Comparison of ENCODE assay signal across 21 cellular contexts in the genomic region with DNA sequence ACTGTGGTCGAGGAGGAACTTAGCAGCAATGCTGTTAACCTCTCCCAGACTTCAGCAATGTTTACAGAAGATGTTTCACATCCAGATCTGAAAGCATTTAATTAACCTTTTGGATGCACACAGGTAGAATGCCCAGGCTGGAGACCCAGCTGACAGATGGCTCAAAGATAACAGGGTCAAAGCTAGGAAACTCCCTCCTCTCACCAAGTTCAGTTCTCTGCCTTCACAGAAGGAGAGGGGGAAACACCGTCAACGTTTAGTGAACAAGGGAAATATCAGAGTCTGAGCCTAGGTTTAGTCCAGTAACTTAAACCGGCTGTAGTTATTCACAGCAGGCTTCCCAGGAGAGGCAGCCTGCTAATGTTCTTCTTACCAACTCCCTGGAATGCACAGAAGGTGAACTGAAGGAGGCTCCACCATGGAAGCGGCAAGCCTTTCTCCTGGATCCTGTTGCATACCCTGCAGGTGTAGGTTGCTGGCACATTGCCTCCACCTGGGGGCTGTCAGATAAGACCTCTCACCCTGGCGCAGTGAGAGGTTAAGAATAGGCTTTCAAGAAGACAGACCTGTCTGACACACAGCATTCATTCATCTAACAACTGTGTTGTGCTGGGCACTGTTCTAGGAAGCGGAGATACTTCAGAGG.
"Had no signal": no experiment of that assay in that cellular context is flagged by ENCODE, and none has a peak within 500 bp of the region (broad histone marks: within the 10 kb centered on the region; RNA-seq: fewer than 3 reads in every experiment).

No MANE protein-coding gene starts in this region.

- H3K27ac ChIP-seq: brain microvascular endothelial cell, esophagus muscularis mucosa, ovary, right lobe of liver, suprapubic skin had no signal

- H3K27me3 ChIP-seq: brain microvascular endothelial cell, esophagus muscularis mucosa, ovary, right lobe of liver, suprapubic skin had no signal

- H3K27ac Mint-ChIP-seq: activated CD4-positive, alpha-beta T cell treated with anti-CD3 and anti-CD28 coated beads, Interleukin-2, amount 10 ng/mL, durations not matched to agents 7 days and 5 days; activated naive CD4-positive, alpha-beta T cell treated with anti-CD3 and anti-CD28 coated beads, Interleukin-2, amount 10 ng/mL, durations not matched to agents 7 days and 5 days; natural killer cell; stimulated activated naive CD8-positive, alpha-beta T cell treated with anti-CD3 and anti-CD28 coated beads, Interleukin-15, Interleukin-2, amounts not matched to agents 100 ng/mL and 50 ng/mL, for 24 hours; type B pancreatic cell had no signal

- H3K9me3 Mint-ChIP-seq: activated CD4-positive, alpha-beta T cell treated with anti-CD3 and anti-CD28 coated beads, Interleukin-2, amount 10 ng/mL, durations not matched to agents 7 days and 5 days; activated naive CD4-positive, alpha-beta T cell treated with anti-CD3 and anti-CD28 coated beads, Interleukin-2, amount 10 ng/mL, durations not matched to agents 7 days and 5 days; activated T-cell treated with anti-CD3 and anti-CD28 coated beads, Interleukin-2, amount 50 U/mL, for 4 hours; natural killer cell; stimulated activated naive CD8-positive, alpha-beta T cell treated with anti-CD3 and anti-CD28 coated beads, Interleukin-15, Interleukin-2, amounts not matched to agents 100 ng/mL and 50 ng/mL, for 24 hours; type B pancreatic cell had no signal

- DNase-seq: activated CD4-positive, alpha-beta T cell treated with anti-CD3 and anti-CD28 coated beads, Interleukin-2, amount 10 ng/mL, durations not matched to agents 7 days and 5 days; activated CD8-positive, alpha-beta memory T cell treated with anti-CD3 and anti-CD28 coated beads, Interleukin-2, amount 50 U/mL, for 4 hours; activated naive CD4-positive, alpha-beta T cell treated with anti-CD3 and anti-CD28 coated beads, Interleukin-2, amount 10 ng/mL, durations not matched to agents 7 days and 5 days; activated T-cell treated with anti-CD3 and anti-CD28 coated beads, Interleukin-2, amount 50 U/mL, for 4 hours; aorta; brain microvascular endothelial cell; cortex of kidney; effector CD4-positive, alpha-beta T cell; mesendoderm; natural killer cell; ovary; right lobe of liver; small intestine; stimulated activated CD4-positive, alpha-beta T cell treated with anti-CD3 and anti-CD28 coated beads, Interleukin-15, amount 100 ng/mL, for 24 hours; stimulated activated CD4-positive, alpha-beta T cell treated with anti-CD3 and anti-CD28 coated beads, Interleukin-2, amount 100 ng/mL, for 48 hours; T-helper 9 cell had no signal

- H3K4me3 ChIP-seq: esophagus muscularis mucosa, ovary, right lobe of liver, suprapubic skin had no signal

- H3K4me1 ChIP-seq: esophagus muscularis mucosa, right lobe of liver, suprapubic skin had no signal

- FAIRE-seq: small intestine had no signal

- H3K9me3 ChIP-seq: esophagus muscularis mucosa, ovary, right lobe of liver, suprapubic skin had no signal

- H3K36me3 ChIP-seq: brain microvascular endothelial cell, ovary had no signal

- H3K36me3 Mint-ChIP-seq: activated naive CD4-positive, alpha-beta T cell treated with anti-CD3 and anti-CD28 coated beads, Interleukin-2, amount 10 ng/mL, durations not matched to agents 7 days and 5 days had no signal

- H3K4me3 Mint-ChIP-seq: activated CD4-positive, alpha-beta T cell treated with anti-CD3 and anti-CD28 coated beads, Interleukin-2, amount 10 ng/mL, durations not matched to agents 7 days and 5 days; activated naive CD4-positive, alpha-beta T cell treated with anti-CD3 and anti-CD28 coated beads, Interleukin-2, amount 10 ng/mL, durations not matched to agents 7 days and 5 days; activated T-cell treated with anti-CD3 and anti-CD28 coated beads, Interleukin-2, amount 50 U/mL, for 4 hours; natural killer cell; stimulated activated naive CD8-positive, alpha-beta T cell treated with anti-CD3 and anti-CD28 coated beads, Interleukin-15, Interleukin-2, amounts not matched to agents 100 ng/mL and 50 ng/mL, for 24 hours; type B pancreatic cell had no signal

- H3K27me3 Mint-ChIP-seq: activated CD4-positive, alpha-beta T cell treated with anti-CD3 and anti-CD28 coated beads, Interleukin-2, amount 10 ng/mL, durations not matched to agents 7 days and 5 days; activated naive CD4-positive, alpha-beta T cell treated with anti-CD3 and anti-CD28 coated beads, Interleukin-2, amount 10 ng/mL, durations not matched to agents 7 days and 5 days; stimulated activated naive CD8-positive, alpha-beta T cell treated with anti-CD3 and anti-CD28 coated beads, Interleukin-15, Interleukin-2, amounts not matched to agents 100 ng/mL and 50 ng/mL, for 24 hours; type B pancreatic cell had no signal

- ATAC-seq: activated CD4-positive, CD25-positive, alpha-beta regulatory T cell treated with anti-CD3 and anti-CD28 coated beads, Interleukin-2, amount 50 U/mL, for 24 hours; natural killer cell; right lobe of liver had no signal
